In the genomic region with DNA sequence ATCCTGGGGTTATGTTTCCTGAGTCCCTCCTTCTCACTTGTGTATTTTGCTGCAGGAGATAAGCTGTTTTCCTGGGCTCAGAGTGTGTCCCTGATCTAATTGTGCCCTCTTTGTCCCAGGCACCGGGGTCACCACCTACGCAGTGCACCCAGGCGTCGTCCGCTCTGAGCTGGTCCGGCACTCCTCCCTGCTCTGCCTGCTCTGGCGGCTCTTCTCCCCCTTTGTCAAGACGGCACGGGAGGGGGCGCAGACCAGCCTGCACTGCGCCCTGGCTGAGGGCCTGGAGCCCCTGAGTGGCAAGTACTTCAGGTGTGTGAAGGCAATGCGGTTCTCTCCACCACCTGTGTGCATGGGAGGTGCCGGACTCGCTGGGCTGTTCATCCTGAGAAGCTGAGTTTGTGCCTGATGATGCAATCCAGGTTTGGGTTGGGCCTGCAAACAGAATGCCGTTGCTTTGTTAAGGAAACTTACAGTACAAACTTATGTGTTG, we compare ENCODE assay signal across 1 cellular context.
TF ChIP-seq lines count a peak whose summit lies in the region.

No MANE protein-coding gene starts in this region.

TF ChIP-seq in HepG2, 621 proteins besides CTCF, POLR2A, EP300 and RAD21 (continued from another document and continues in another):
- no peak for TF ChIP-seq ZNF550 (CRISPR knock-in tag; IDR thresholded peaks at IDR 0.05; ENCODE audit: borderline replicate concordance)
- TF ChIP-seq, protein P1, sequence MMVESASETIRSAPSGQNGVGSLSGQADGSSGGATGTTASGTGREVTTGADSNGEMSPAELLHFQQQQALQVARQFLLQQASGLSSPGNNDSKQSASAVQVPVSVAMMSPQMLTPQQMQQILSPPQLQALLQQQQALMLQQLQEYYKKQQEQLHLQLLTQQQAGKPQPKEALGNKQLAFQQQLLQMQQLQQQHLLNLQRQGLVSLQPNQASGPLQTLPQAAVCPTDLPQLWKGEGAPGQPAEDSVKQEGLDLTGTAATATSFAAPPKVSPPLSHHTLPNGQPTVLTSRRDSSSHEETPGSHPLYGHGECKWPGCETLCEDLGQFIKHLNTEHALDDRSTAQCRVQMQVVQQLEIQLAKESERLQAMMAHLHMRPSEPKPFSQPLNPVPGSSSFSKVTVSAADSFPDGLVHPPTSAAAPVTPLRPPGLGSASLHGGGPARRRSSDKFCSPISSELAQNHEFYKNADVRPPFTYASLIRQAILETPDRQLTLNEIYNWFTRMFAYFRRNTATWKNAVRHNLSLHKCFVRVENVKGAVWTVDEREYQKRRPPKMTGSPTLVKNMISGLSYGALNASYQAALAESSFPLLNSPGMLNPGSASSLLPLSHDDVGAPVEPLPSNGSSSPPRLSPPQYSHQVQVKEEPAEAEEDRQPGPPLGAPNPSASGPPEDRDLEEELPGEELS (CRISPR knock-in tag; IDR thresholded peaks at IDR 0.05) = peak; percentile 79; the same call in 1 of the 2 replicates
- no peak for TF ChIP-seq ZNF83 (CRISPR knock-in tag; IDR thresholded peaks at IDR 0.05; ENCODE audit: borderline replicate concordance)
- 0 out of 2 replicates have a peak, but pooled peaks have one; percentile 9 for TF ChIP-seq PPARG (CRISPR knock-in tag; conservative IDR thresholded peaks at IDR 0.05)
- peak; percentile 67; the same call in 1 of the 2 replicates for TF ChIP-seq ZBTB42 (CRISPR knock-in tag; IDR thresholded peaks at IDR 0.05)
- peak; percentile 59; the same call in 1 of the 2 replicates for TF ChIP-seq RXRB (CRISPR knock-in tag; IDR thresholded peaks at IDR 0.05; ENCODE audit: borderline replicate concordance)
- TF ChIP-seq FOXA1 (IDR thresholded peaks at IDR 0.05) = no peak
- peak; percentile 28; the same call in 1 of the 2 replicates for TF ChIP-seq FOXA1 (CRISPR knock-in tag; IDR thresholded peaks at IDR 0.05)
- peak; percentile 20; the same call in 1 of the 2 replicates for TF ChIP-seq ZNF274 (CRISPR knock-in tag; IDR thresholded peaks at IDR 0.05)
- peak; percentile 70 for TF ChIP-seq PHF8 (CRISPR knock-in tag; IDR thresholded peaks at IDR 0.05)
- TF ChIP-seq HOXD1 (CRISPR knock-in tag; IDR thresholded peaks at IDR 0.05) = no peak
- peak; percentile 91 for TF ChIP-seq ZNF263 (CRISPR knock-in tag; IDR thresholded peaks at IDR 0.05)
- TF ChIP-seq, protein P2, sequence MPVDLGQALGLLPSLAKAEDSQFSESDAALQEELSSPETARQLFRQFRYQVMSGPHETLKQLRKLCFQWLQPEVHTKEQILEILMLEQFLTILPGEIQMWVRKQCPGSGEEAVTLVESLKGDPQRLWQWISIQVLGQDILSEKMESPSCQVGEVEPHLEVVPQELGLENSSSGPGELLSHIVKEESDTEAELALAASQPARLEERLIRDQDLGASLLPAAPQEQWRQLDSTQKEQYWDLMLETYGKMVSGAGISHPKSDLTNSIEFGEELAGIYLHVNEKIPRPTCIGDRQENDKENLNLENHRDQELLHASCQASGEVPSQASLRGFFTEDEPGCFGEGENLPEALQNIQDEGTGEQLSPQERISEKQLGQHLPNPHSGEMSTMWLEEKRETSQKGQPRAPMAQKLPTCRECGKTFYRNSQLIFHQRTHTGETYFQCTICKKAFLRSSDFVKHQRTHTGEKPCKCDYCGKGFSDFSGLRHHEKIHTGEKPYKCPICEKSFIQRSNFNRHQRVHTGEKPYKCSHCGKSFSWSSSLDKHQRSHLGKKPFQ (CRISPR knock-in tag; IDR thresholded peaks at IDR 0.05; ENCODE audit: insufficient replicate concordance) = peak; percentile 61
- no peak for TF ChIP-seq ZFP36 (IDR thresholded peaks at IDR 0.05; ENCODE audit: borderline replicate concordance, low read depth, low read length, partially characterized antibody)
- no peak for TF ChIP-seq ZNF549 (CRISPR knock-in tag; IDR thresholded peaks at IDR 0.05)
- no peak for TF ChIP-seq ZNF337 (CRISPR knock-in tag; IDR thresholded peaks at IDR 0.05; ENCODE audit: borderline replicate concordance, low read depth)
- no peak for TF ChIP-seq ELF4 (CRISPR knock-in tag; IDR thresholded peaks at IDR 0.05; ENCODE audit: borderline replicate concordance)
- TF ChIP-seq ZNF598 (CRISPR knock-in tag; IDR thresholded peaks at IDR 0.05; ENCODE audit: borderline replicate concordance) = peak; percentile 78; the same call in 1 of the 2 replicates
- TF ChIP-seq NBN (conservative IDR thresholded peaks at IDR 0.05) = no peak
- TF ChIP-seq, protein P3, sequence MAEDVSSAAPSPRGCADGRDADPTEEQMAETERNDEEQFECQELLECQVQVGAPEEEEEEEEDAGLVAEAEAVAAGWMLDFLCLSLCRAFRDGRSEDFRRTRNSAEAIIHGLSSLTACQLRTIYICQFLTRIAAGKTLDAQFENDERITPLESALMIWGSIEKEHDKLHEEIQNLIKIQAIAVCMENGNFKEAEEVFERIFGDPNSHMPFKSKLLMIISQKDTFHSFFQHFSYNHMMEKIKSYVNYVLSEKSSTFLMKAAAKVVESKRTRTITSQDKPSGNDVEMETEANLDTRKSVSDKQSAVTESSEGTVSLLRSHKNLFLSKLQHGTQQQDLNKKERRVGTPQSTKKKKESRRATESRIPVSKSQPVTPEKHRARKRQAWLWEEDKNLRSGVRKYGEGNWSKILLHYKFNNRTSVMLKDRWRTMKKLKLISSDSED (CRISPR knock-in tag; IDR thresholded peaks at IDR 0.05) = no peak
- 0 out of 2 replicates have a peak, but pooled peaks have one; percentile 21 for TF ChIP-seq NR2F2 (IDR thresholded peaks at IDR 0.05; ENCODE audit: borderline replicate concordance, low read depth)
- 0 out of 2 replicates have a peak, but pooled peaks have one; percentile 65 for TF ChIP-seq ZNF430 (CRISPR knock-in tag; IDR thresholded peaks at IDR 0.05)
- no peak for TF ChIP-seq RORA (CRISPR knock-in tag; IDR thresholded peaks at IDR 0.05)
- TF ChIP-seq CREM (IDR thresholded peaks at IDR 0.05) = no peak
- no peak for TF ChIP-seq CREM (CRISPR knock-in tag; IDR thresholded peaks at IDR 0.05)
- TF ChIP-seq, protein P4, sequence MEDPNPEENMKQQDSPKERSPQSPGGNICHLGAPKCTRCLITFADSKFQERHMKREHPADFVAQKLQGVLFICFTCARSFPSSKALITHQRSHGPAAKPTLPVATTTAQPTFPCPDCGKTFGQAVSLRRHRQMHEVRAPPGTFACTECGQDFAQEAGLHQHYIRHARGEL (CRISPR knock-in tag; IDR thresholded peaks at IDR 0.05) = no peak
- TF ChIP-seq ZNF17 (CRISPR knock-in tag; IDR thresholded peaks at IDR 0.05) = no peak
- TF ChIP-seq ZBTB7A (CRISPR knock-in tag; IDR thresholded peaks at IDR 0.05) = peak; percentile 77; the same call in 1 of the 2 replicates
- TF ChIP-seq, protein P5, sequence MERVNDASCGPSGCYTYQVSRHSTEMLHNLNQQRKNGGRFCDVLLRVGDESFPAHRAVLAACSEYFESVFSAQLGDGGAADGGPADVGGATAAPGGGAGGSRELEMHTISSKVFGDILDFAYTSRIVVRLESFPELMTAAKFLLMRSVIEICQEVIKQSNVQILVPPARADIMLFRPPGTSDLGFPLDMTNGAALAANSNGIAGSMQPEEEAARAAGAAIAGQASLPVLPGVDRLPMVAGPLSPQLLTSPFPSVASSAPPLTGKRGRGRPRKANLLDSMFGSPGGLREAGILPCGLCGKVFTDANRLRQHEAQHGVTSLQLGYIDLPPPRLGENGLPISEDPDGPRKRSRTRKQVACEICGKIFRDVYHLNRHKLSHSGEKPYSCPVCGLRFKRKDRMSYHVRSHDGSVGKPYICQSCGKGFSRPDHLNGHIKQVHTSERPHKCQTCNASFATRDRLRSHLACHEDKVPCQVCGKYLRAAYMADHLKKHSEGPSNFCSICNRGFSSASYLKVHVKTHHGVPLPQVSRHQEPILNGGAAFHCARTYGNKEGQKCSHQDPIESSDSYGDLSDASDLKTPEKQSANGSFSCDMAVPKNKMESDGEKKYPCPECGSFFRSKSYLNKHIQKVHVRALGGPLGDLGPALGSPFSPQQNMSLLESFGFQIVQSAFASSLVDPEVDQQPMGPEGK (CRISPR knock-in tag; IDR thresholded peaks at IDR 0.05) = peak; percentile 89
- peak; percentile 79; the same call in 1 of the 2 replicates for TF ChIP-seq ZNF33B (CRISPR knock-in tag; IDR thresholded peaks at IDR 0.05)
- TF ChIP-seq, protein P6, sequence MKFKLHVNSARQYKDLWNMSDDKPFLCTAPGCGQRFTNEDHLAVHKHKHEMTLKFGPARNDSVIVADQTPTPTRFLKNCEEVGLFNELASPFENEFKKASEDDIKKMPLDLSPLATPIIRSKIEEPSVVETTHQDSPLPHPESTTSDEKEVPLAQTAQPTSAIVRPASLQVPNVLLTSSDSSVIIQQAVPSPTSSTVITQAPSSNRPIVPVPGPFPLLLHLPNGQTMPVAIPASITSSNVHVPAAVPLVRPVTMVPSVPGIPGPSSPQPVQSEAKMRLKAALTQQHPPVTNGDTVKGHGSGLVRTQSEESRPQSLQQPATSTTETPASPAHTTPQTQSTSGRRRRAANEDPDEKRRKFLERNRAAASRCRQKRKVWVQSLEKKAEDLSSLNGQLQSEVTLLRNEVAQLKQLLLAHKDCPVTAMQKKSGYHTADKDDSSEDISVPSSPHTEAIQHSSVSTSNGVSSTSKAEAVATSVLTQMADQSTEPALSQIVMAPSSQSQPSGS (CRISPR knock-in tag; IDR thresholded peaks at IDR 0.05) = peak; percentile 58; the same call in 1 of the 2 replicates
- TF ChIP-seq KMT2A (CRISPR knock-in tag; IDR thresholded peaks at IDR 0.05) = peak; percentile 86
- TF ChIP-seq, protein P7, sequence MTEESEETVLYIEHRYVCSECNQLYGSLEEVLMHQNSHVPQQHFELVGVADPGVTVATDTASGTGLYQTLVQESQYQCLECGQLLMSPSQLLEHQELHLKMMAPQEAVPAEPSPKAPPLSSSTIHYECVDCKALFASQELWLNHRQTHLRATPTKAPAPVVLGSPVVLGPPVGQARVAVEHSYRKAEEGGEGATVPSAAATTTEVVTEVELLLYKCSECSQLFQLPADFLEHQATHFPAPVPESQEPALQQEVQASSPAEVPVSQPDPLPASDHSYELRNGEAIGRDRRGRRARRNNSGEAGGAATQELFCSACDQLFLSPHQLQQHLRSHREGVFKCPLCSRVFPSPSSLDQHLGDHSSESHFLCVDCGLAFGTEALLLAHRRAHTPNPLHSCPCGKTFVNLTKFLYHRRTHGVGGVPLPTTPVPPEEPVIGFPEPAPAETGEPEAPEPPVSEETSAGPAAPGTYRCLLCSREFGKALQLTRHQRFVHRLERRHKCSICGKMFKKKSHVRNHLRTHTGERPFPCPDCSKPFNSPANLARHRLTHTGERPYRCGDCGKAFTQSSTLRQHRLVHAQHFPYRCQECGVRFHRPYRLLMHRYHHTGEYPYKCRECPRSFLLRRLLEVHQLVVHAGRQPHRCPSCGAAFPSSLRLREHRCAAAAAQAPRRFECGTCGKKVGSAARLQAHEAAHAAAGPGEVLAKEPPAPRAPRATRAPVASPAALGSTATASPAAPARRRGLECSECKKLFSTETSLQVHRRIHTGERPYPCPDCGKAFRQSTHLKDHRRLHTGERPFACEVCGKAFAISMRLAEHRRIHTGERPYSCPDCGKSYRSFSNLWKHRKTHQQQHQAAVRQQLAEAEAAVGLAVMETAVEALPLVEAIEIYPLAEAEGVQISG (CRISPR knock-in tag; IDR thresholded peaks at IDR 0.05) = peak; percentile 74; the same call in 1 of the 2 replicates
- TF ChIP-seq ZBTB3 (CRISPR knock-in tag; IDR thresholded peaks at IDR 0.05; ENCODE audit: borderline replicate concordance, low read depth) = no peak
- no peak for TF ChIP-seq ZNF878 (CRISPR knock-in tag; IDR thresholded peaks at IDR 0.05)
- peak; percentile 43; the same call in 1 of the 2 replicates for TF ChIP-seq POGZ (CRISPR knock-in tag; IDR thresholded peaks at IDR 0.05)
- TF ChIP-seq ZNF749 (CRISPR knock-in tag; IDR thresholded peaks at IDR 0.05; ENCODE audit: borderline replicate concordance) = no peak
- no peak for TF ChIP-seq HNF4G (IDR thresholded peaks at IDR 0.05; ENCODE audit: borderline replicate concordance, low read depth, low read length)
- TF ChIP-seq HNF4G (CRISPR knock-in tag; IDR thresholded peaks at IDR 0.05; ENCODE audit: borderline replicate concordance, low read depth) = no peak
- TF ChIP-seq ZNF510 (CRISPR knock-in tag; IDR thresholded peaks at IDR 0.05; ENCODE audit: low read depth) = 0 out of 2 replicates have a peak, but pooled peaks have one; percentile 43
- TF ChIP-seq, protein P8, sequence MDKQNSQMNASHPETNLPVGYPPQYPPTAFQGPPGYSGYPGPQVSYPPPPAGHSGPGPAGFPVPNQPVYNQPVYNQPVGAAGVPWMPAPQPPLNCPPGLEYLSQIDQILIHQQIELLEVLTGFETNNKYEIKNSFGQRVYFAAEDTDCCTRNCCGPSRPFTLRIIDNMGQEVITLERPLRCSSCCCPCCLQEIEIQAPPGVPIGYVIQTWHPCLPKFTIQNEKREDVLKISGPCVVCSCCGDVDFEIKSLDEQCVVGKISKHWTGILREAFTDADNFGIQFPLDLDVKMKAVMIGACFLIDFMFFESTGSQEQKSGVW (CRISPR knock-in tag; IDR thresholded peaks at IDR 0.05; ENCODE audit: borderline replicate concordance) = no peak
- no peak for TF ChIP-seq MATR3 (CRISPR knock-in tag; IDR thresholded peaks at IDR 0.05)
- TF ChIP-seq, protein P9, sequence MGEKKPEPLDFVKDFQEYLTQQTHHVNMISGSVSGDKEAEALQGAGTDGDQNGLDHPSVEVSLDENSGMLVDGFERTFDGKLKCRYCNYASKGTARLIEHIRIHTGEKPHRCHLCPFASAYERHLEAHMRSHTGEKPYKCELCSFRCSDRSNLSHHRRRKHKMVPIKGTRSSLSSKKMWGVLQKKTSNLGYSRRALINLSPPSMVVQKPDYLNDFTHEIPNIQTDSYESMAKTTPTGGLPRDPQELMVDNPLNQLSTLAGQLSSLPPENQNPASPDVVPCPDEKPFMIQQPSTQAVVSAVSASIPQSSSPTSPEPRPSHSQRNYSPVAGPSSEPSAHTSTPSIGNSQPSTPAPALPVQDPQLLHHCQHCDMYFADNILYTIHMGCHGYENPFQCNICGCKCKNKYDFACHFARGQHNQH (CRISPR knock-in tag; IDR thresholded peaks at IDR 0.05) = 0 out of 2 replicates have a peak, but pooled peaks have one; percentile 23
- TF ChIP-seq, protein P10, sequence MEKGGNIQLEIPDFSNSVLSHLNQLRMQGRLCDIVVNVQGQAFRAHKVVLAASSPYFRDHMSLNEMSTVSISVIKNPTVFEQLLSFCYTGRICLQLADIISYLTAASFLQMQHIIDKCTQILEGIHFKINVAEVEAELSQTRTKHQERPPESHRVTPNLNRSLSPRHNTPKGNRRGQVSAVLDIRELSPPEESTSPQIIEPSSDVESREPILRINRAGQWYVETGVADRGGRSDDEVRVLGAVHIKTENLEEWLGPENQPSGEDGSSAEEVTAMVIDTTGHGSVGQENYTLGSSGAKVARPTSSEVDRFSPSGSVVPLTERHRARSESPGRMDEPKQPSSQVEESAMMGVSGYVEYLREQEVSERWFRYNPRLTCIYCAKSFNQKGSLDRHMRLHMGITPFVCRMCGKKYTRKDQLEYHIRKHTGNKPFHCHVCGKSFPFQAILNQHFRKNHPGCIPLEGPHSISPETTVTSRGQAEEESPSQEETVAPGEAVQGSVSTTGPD (CRISPR knock-in tag; IDR thresholded peaks at IDR 0.05) = no peak
- TF ChIP-seq CEBPB (IDR thresholded peaks at IDR 0.05; ENCODE audit: borderline replicate concordance, low read depth, low read length) = peak; percentile 94
- 0 out of 2 replicates have a peak, but pooled peaks have one; percentile 31 for TF ChIP-seq ZNF44 (CRISPR knock-in tag; IDR thresholded peaks at IDR 0.05)
- TF ChIP-seq PAWR (CRISPR knock-in tag; IDR thresholded peaks at IDR 0.05; ENCODE audit: borderline replicate concordance) = no peak
- no peak for TF ChIP-seq ZKSCAN8 (CRISPR knock-in tag; IDR thresholded peaks at IDR 0.05; ENCODE audit: borderline replicate concordance)
- 0 out of 2 replicates have a peak, but pooled peaks have one; percentile 70 for TF ChIP-seq ZNF30 (CRISPR knock-in tag; IDR thresholded peaks at IDR 0.05)
- TF ChIP-seq TAF1 (CRISPR knock-in tag; IDR thresholded peaks at IDR 0.05) = peak; percentile 47; the same call in 1 of the 2 replicates
- TF ChIP-seq, protein P11, sequence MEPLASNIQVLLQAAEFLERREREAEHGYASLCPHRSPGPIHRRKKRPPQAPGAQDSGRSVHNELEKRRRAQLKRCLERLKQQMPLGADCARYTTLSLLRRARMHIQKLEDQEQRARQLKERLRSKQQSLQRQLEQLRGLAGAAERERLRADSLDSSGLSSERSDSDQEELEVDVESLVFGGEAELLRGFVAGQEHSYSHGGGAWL (CRISPR knock-in tag; IDR thresholded peaks at IDR 0.05) = peak; percentile 38; the same call in 1 of the 2 replicates
